8 cellular contexts compared by ENCODE assay signal in genomic region chr11:1453611-1454386, GRCh38. TPM values are rescaled to one million over a fixed set of nuclear protein-coding genes. Genes with fewer than 3 reads are reported as not detected.
DNase-seq lines count a peak whose midpoint lies in the region; ATAC-seq, FAIRE-seq and TF ChIP-seq lines count a peak whose summit lies in the region.

No MANE protein-coding gene starts in this region.

- no peak for TF ChIP-seq POLR2A in ovary (IDR thresholded peaks at IDR 0.05)

- intact Hi-C loops in ovary (cut with DNase I) = no loop called here
- intact Hi-C loops in aorta (cut with DNase I) = no loop called here

- H3K36me3 ChIP-seq in bronchial epithelial cell (ENCODE audit: control insufficient read depth, insufficient read depth, low read length) (no peaks in the 10 kb centered on the region), ovary (no peaks in the 10 kb centered on the region), aorta (ENCODE audit: control insufficient read depth in 1 of 2, insufficient read depth in 2 of 2, low read length in 1 of 2) (no peaks in the 10 kb centered on the region)

- H3K4me1 ChIP-seq in ovary (ENCODE audit: insufficient read depth) (peaks cover 4% of the 10 kb centered on the region), aorta (ENCODE audit: control insufficient read depth in 1 of 2, insufficient read depth in 2 of 2, low read length in 2 of 2) (no peaks in the 10 kb centered on the region)

- H3K4me3 ChIP-seq in bronchial epithelial cell (ENCODE audit: low read depth, low read length) (no peak overlapping the region), ovary (no peak overlapping the region), aorta (ENCODE audit: low read length in 2 of 2) (no peak overlapping the region)

- TF ChIP-seq EP300 in ovary (IDR thresholded peaks at IDR 0.05) = no peak

- FAIRE-seq in bronchial epithelial cell (lab: Jason Lieb, UNC) = no peak

- peak; percentile 86 for TF ChIP-seq CTCF in bronchial epithelial cell (IDR thresholded peaks at IDR 0.05; ENCODE audit: insufficient read depth, low read length, severe bottlenecking)
- TF ChIP-seq CTCF in ovary (IDR thresholded peaks at IDR 0.05) = peak in 2 of 3 donors; percentile 18 to 48

- H3K27me3 ChIP-seq in bronchial epithelial cell (ENCODE audit: control insufficient read depth, insufficient read depth, low read length) (peaks cover 2% of the 10 kb centered on the region), ovary (no peaks in the 10 kb centered on the region), aorta (ENCODE audit: control insufficient read depth in 1 of 2, insufficient read depth in 2 of 2, low read length in 1 of 2) (no peaks in the 10 kb centered on the region)

- WGBS in ovary, 3 donors = 29 to 40% (median 38%) methylated on average over 24 to 27 of the region's 27 CpGs
- 52 to 55% methylated on average over 26 to 27 of the region's 27 CpGs for WGBS in aorta, 2 donors

- H3K9me3 ChIP-seq in ovary = no peaks in the 10 kb centered on the region
- H3K9me3 ChIP-seq in aorta (ENCODE audit: control insufficient read depth, low read length) = no peaks in the 10 kb centered on the region

- peak; percentile 55 to 59 for DNase-seq in NCI-H2081 (lab: John Stamatoyannopoulos, UW)
- DNase-seq in NCI-H2081 treated with DMSO at 0.1 percent for 48 hours (lab: John Stamatoyannopoulos, UW) = no peak
- peak; percentile 65 for DNase-seq in HuH-7.5 (ENCODE audit: low spot score)
- DNase-seq in bronchial epithelial cell (ENCODE audit: low read depth) = peak; percentile 45
- DNase-seq in ovary = peak in 1 of 5 donors; percentile 32
- no peak for DNase-seq in aorta

- H3K27ac ChIP-seq in ovary (no peak overlapping the region), aorta (ENCODE audit: low read depth in 1 of 2, low read length in 2 of 2) (no peak overlapping the region)

- no peak for ATAC-seq in aorta (ENCODE audit: low FRiP score)
- no peak for ATAC-seq in GM19023 (IDR thresholded peaks at IDR 0.05; ENCODE audit: unreplicated experiment)
- no peak for ATAC-seq in GM19324 (IDR thresholded peaks at IDR 0.05; ENCODE audit: low FRiP score, unreplicated experiment)

RNA-seq across cellular contexts. Expression of gene MOB2, which starts 32.8 kb away (rescaled TPM):
- 38.2 and 41.1 TPM in 2 replicates for total RNA-seq in bronchial epithelial cell
- total RNA-seq in ovary = 10 to 100 TPM; 28.5 to 47.2 (median 31.3) TPM
- polyA plus RNA-seq in ovary = 10 to 100 TPM; 32.0 to 50.1 TPM
- total RNA-seq in aorta = 10 to 100 TPM; 51.3 to 65.8 TPM
- polyA plus RNA-seq in aorta = 100 to 1,000 TPM in 1 of 2 donors, 10 to 100 TPM in 1; 32.4 to 104 TPM

Comparison
In these comparisons a context has a peak if more than half of its experiments do, and no peak if none do; other contexts are left out.
1. DNase-seq: peak in NCI-H2081 (2 of 2), HuH-7.5 (single experiment) and bronchial epithelial cell (single experiment); none in NCI-H2081 treated with DMSO at 0.1 percent for 48 hours (single experiment) and aorta (0 of 2).